14 cellular contexts compared by ENCODE assay signal in genomic region chr12:113466770-113467153, GRCh38. TPM values are rescaled to one million over a fixed set of nuclear protein-coding genes. Genes with fewer than 3 reads are reported as not detected.
DNase-seq lines count a peak whose midpoint lies in the region; ATAC-seq and TF ChIP-seq lines count a peak whose summit lies in the region.
"Had no signal": no experiment of that assay in that cellular context is flagged by ENCODE, and none has a peak within 500 bp of the region (broad histone marks: within the 10 kb centered on the region; RNA-seq: fewer than 3 reads in every experiment).

No MANE protein-coding gene starts in this region.

- DNase-seq in DMS53 (lab: John Stamatoyannopoulos, UW) = peak; percentile 75
- DNase-seq in endodermal cell = no peak
- no peak for DNase-seq in Calu3
- DNase-seq in head of caudate nucleus = no peak
- DNase-seq: esophagus squamous epithelium, MM.1S, NCI-H446 treated with DMSO at 0.1 percent for 48 hours had no signal

- H3K27me3 Mint-ChIP-seq in endodermal cell (ENCODE audit: insufficient read depth) (peaks cover 98% of the 10 kb centered on the region), Calu3 (ENCODE audit: unreplicated experiment) (peaks cover 96% of the 10 kb centered on the region)

- CTCF ChIA-PET in Calu3 (lab: Charles Lee) = no interaction called here

- H3K4me1 Mint-ChIP-seq in endodermal cell (peaks cover 19% of the 10 kb centered on the region), Calu3 (ENCODE audit: low read depth, unreplicated experiment) (peaks cover 23% of the 10 kb centered on the region)

- H2AFZ ChIP-seq in neuron (ENCODE audit: low read depth, low read length) = no peak overlapping the region

- H3K27ac ChIP-seq in HUES48 (ENCODE audit: low read depth, low read length) (no peak overlapping the region), endodermal cell (ENCODE audit: low read depth, low read length) (no peak overlapping the region)
- H3K27ac ChIP-seq: esophagus squamous epithelium had no signal

- H3K36me3 ChIP-seq in HUES48 (ENCODE audit: control insufficient read depth, insufficient read depth, low read length) (peaks cover 4% of the 10 kb centered on the region; the same call in 1 of the 2 replicates), endodermal cell (ENCODE audit: control insufficient read depth, insufficient read depth, low read length) (no peaks in the 10 kb centered on the region), neuron (ENCODE audit: insufficient read depth, low read length) (no peaks in the 10 kb centered on the region)
- H3K36me3 ChIP-seq: esophagus squamous epithelium had no signal

- H3K36me3 Mint-ChIP-seq in endodermal cell (ENCODE audit: low read depth) (no peaks in the 10 kb centered on the region), Calu3 (ENCODE audit: insufficient read depth, unreplicated experiment) (no peaks in the 10 kb centered on the region)

- H3K9ac ChIP-seq in HUES48 (ENCODE audit: low read depth, low read length) (no peak overlapping the region), endodermal cell (ENCODE audit: extremely low read depth, low read length, poor library complexity, severe bottlenecking) (no peak overlapping the region)

- no peaks in the 10 kb centered on the region for H3K9me3 Mint-ChIP-seq in endodermal cell
- H3K9me3 Mint-ChIP-seq in Calu3 (ENCODE audit: low read depth, unreplicated experiment) = peaks cover 3% of the 10 kb centered on the region
- H3K9me3 Mint-ChIP-seq: activated naive CD4-positive, alpha-beta T cell treated with anti-CD3 and anti-CD28 coated beads, Interleukin-2, amount 50 U/mL, for 72 hours had no signal

- H3K4me3 Mint-ChIP-seq in endodermal cell (peak overlapping the region; percentile 49), Calu3 (ENCODE audit: low read depth, unreplicated experiment) (no peak overlapping the region)

- 0 to 17% methylated on average over 3 to 17 of the region's 17 CpGs for WGBS in endodermal cell (ENCODE audit: insufficient coverage in 1 of 2, insufficient read length in 1 of 2), 2 experiments

- BruUV-seq in Calu3 (replicated peaks; lab: Mats Ljungman, UMichigan) = no TSS peak

- H3K9me3 ChIP-seq in HUES48 (ENCODE audit: control insufficient read depth, insufficient read depth, low read length) = no peaks in the 10 kb centered on the region
- no peaks in the 10 kb centered on the region for H3K9me3 ChIP-seq in endodermal cell (ENCODE audit: control insufficient read depth, low read length)
- H3K9me3 ChIP-seq in neuron (ENCODE audit: low read length) = no peaks in the 10 kb centered on the region
- H3K9me3 ChIP-seq: esophagus squamous epithelium had no signal

- intact Hi-C loops in Calu3 (cut with micrococcal nuclease; ENCODE audit: unreplicated experiment) (loop anchor here (1.0 to 10.0 kb wide), 2 partner anchors 42 to 258 kb away; no protein-coding TSS in a partner anchor), head of caudate nucleus (cut with DNase I) (no loop called here)

- peak overlapping the region; percentile 64 for H3K4me3 ChIP-seq in HUES48 (ENCODE audit: low read depth, low read length)
- no peak overlapping the region for H3K4me3 ChIP-seq in endodermal cell (ENCODE audit: low read length)
- peak overlapping the region; percentile 54 for H3K4me3 ChIP-seq in neuron (ENCODE audit: low read length)

- ATAC-seq in GM18511 (IDR thresholded peaks at IDR 0.05; ENCODE audit: unreplicated experiment) = no peak
- ATAC-seq: activated CD4-positive, CD25-positive, alpha-beta regulatory T cell treated with anti-CD3 and anti-CD28 coated beads, Interleukin-2, amount 50 U/mL, for 24 hours; activated naive CD4-positive, alpha-beta T cell treated with anti-CD3 and anti-CD28 coated beads, Interleukin-2, amount 50 U/mL, for 72 hours; left lobe of liver; sciatic nerve had no signal

- TF ChIP-seq CTCF in endodermal cell (conservative IDR thresholded peaks at IDR 0.05) (no peak), Calu3 (IDR thresholded peaks at IDR 0.05; ENCODE audit: unreplicated experiment) (no peak)

- H3K27ac Mint-ChIP-seq in endodermal cell (no peak overlapping the region), Calu3 (ENCODE audit: unreplicated experiment) (no peak overlapping the region)
- H3K27ac Mint-ChIP-seq: activated naive CD4-positive, alpha-beta T cell treated with anti-CD3 and anti-CD28 coated beads, Interleukin-2, amount 50 U/mL, for 72 hours had no signal

- H3K27me3 ChIP-seq in HUES48 (ENCODE audit: control insufficient read depth, insufficient read depth, low read length) (peaks cover 100% of the 10 kb centered on the region), endodermal cell (ENCODE audit: control insufficient read depth, insufficient read depth, low read length, poor library complexity, severe bottlenecking) (peaks cover 100% of the 10 kb centered on the region), neuron (ENCODE audit: insufficient read depth, low read length) (peaks cover 85% of the 10 kb centered on the region)

- peaks cover 67% of the 10 kb centered on the region for H3K4me1 ChIP-seq in HUES48 (ENCODE audit: control insufficient read depth, insufficient read depth, low read length)
- H3K4me1 ChIP-seq in endodermal cell (ENCODE audit: control insufficient read depth, insufficient read depth, low read length) = peaks cover 3% of the 10 kb centered on the region
- peaks cover 49% of the 10 kb centered on the region for H3K4me1 ChIP-seq in neuron (ENCODE audit: insufficient read depth, low read length)

RNA-seq across cellular contexts. Expression of gene LHX5, which starts 4.9 kb away (rescaled TPM):
- total RNA-seq in endodermal cell (under 1 TPM in 1 of 2 donors, not detected in 1; 0.18 TPM), Calu3 (2022) (not detected in 2 replicates)
- 8.2 TPM for polyA plus RNA-seq in endodermal cell (2013, experiment 1 of 2)
- 7.5 TPM for polyA plus RNA-seq in endodermal cell (2013, experiment 2 of 2)
- total RNA-seq: activated naive CD4-positive, alpha-beta T cell treated with anti-CD3 and anti-CD28 coated beads, Interleukin-2, amount 50 U/mL, for 72 hours; esophagus squamous epithelium; left lobe of liver; sciatic nerve had no signal

RNA-seq across cellular contexts. Expression of gene SDSL, which starts 44.6 kb away (rescaled TPM):
- total RNA-seq in endodermal cell (1 to 10 TPM; 2.4 to 5.7 TPM), Calu3 (2022) (19.9 and 25.5 TPM in 2 replicates)
- 3.9 TPM for polyA plus RNA-seq in endodermal cell (2013, experiment 1 of 2)
- 6.6 TPM for polyA plus RNA-seq in endodermal cell (2013, experiment 2 of 2)
